ENCODE assay signal across 16 cellular contexts in genomic region chr10:109773288-109773687, GRCh38.
"Had no signal": no experiment of that assay in that cellular context is flagged by ENCODE, and none has a peak within 500 bp of the region (broad histone marks: within the 10 kb centered on the region; RNA-seq: fewer than 3 reads in every experiment).

No MANE protein-coding gene starts in this region.

- H3K27me3 ChIP-seq: testis, tibial artery had no signal

- DNase-seq: effector memory CD4-positive, alpha-beta T cell; naive B cell; stimulated activated CD4-positive, alpha-beta T cell treated with anti-CD3 and anti-CD28 coated beads, Interleukin-4, amount 100 ng/mL, for 4 hours; stimulated activated naive CD8-positive, alpha-beta T cell treated with anti-CD3 and anti-CD28 coated beads, Interleukin-15, Interleukin-2, amounts not matched to agents 100 U/mL and 50 U/mL, for 24 hours; substantia nigra; tibial artery had no signal

- H3K27me3 Mint-ChIP-seq: memory B cell, progenitor cell of endocrine pancreas, type B pancreatic cell had no signal

- H3K4me3 ChIP-seq: coronary artery, lung, testis, tibial artery had no signal

- H3K27ac Mint-ChIP-seq: memory B cell; naive B cell; natural killer cell treated with Interleukin-12 subunit alpha and Interleukin-12 subunit beta and Interleukin-15 and Interleukin-18, amount 100 ng/mL, for 72 hours; progenitor cell of endocrine pancreas; stimulated activated memory B cell treated with anti-CD40 and anti-IgM and Interleukin-4, amounts not matched to agents 10 μg/mL and 1 μg/mL and 100 μg/mL, for 72 hours; type B pancreatic cell had no signal

- H3K36me3 ChIP-seq: tibial artery had no signal

- ATAC-seq: natural killer cell treated with Interleukin-12 subunit alpha and Interleukin-12 subunit beta and Interleukin-15 and Interleukin-18, amount 100 ng/mL, for 72 hours; stimulated activated memory B cell treated with anti-CD40 and anti-IgM and Interleukin-4, amounts not matched to agents 10 μg/mL and 1 μg/mL and 100 μg/mL, for 72 hours; stimulated activated naive CD8-positive, alpha-beta T cell treated with anti-CD3 and anti-CD28 coated beads, Interleukin-15, Interleukin-2, amounts not matched to agents 100 U/mL and 50 U/mL, for 24 hours had no signal

- H3K36me3 Mint-ChIP-seq: memory B cell; naive B cell; natural killer cell treated with Interleukin-12 subunit alpha and Interleukin-12 subunit beta and Interleukin-15 and Interleukin-18, amount 100 ng/mL, for 72 hours; stimulated activated memory B cell treated with anti-CD40 and anti-IgM and Interleukin-4, amounts not matched to agents 10 μg/mL and 1 μg/mL and 100 μg/mL, for 72 hours; type B pancreatic cell had no signal

- H2AFZ ChIP-seq: parathyroid adenoma had no signal

- H3K27ac ChIP-seq: coronary artery, parathyroid adenoma, testis, tibial artery had no signal

- H3K4me1 Mint-ChIP-seq: memory B cell; naive B cell; neural crest cell; stimulated activated memory B cell treated with anti-CD40 and anti-IgM and Interleukin-4, amounts not matched to agents 10 μg/mL and 1 μg/mL and 100 μg/mL, for 72 hours had no signal

- H3K9ac ChIP-seq: parathyroid adenoma had no signal

- H3K79me2 ChIP-seq: parathyroid adenoma had no signal

- H3K9me3 Mint-ChIP-seq: memory B cell; natural killer cell treated with Interleukin-12 subunit alpha and Interleukin-12 subunit beta and Interleukin-15 and Interleukin-18, amount 100 ng/mL, for 72 hours; neural crest cell; stimulated activated memory B cell treated with anti-CD40 and anti-IgM and Interleukin-4, amounts not matched to agents 10 μg/mL and 1 μg/mL and 100 μg/mL, for 72 hours; type B pancreatic cell had no signal

- H3K9me3 ChIP-seq: testis, tibial artery had no signal

- H3K4me1 ChIP-seq: parathyroid adenoma, tibial artery had no signal

- H3K4me3 Mint-ChIP-seq: memory B cell; naive B cell; natural killer cell treated with Interleukin-12 subunit alpha and Interleukin-12 subunit beta and Interleukin-15 and Interleukin-18, amount 100 ng/mL, for 72 hours; neural crest cell; stimulated activated memory B cell treated with anti-CD40 and anti-IgM and Interleukin-4, amounts not matched to agents 10 μg/mL and 1 μg/mL and 100 μg/mL, for 72 hours; type B pancreatic cell had no signal
